In the genomic region with DNA sequence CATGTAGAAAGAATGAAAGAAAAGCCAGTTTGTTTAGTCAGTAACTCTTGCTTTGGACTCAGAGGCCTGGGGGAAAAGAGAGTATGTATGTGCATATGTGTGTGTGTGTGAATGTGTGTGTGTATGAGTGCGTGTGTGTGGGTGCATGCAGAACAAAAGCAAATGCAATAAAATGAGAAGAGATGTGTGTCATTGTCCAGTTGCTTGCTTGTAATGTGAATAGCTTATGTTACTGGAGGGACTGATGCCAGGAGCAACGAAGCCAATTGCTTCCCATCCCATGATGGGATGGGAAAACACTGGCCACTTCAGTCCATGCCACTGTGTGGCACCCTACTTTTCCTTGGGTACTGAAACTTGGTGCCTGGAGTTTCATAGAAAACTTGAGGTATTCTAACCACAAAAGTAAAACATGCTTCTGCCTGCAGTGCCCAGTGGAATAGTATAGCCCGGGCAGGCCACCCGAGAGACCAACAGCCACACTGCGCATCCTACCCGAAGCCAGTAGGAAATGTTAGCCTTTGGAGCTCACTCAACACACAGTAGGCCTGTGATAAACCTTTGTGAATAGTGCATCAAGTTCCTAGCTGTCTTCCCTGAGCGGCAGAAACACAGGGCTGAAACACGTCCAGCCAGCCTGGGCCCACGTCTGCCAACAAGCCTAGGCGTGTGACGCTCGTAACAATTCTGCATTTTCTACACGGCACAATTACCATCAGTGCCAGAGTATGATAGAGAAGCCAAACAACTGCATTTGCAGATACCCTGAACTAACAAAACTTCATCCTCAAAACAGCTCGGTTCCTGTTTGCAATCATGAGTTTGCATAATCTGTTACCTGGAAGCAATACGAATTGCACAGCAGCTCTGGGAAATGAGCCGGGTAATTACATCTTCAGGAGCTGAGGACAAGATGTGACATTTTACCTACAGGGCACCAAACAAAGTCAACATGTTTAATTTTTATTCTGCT, we compare ENCODE assay signal across 15 cellular contexts.
DNase-seq lines count a peak whose midpoint lies in the region; ATAC-seq and TF ChIP-seq lines count a peak whose summit lies in the region.
"Had no signal": no experiment of that assay in that cellular context is flagged by ENCODE, and none has a peak within 500 bp of the region (broad histone marks: within the 10 kb centered on the region; RNA-seq: fewer than 3 reads in every experiment).

No MANE protein-coding gene starts in this region.

- DNase-seq in Ammon's horn (ENCODE audit: low spot score) (peak; percentile 37), NCI-H1105 (lab: John Stamatoyannopoulos, UW) (peak; percentile 47), breast epithelium (ENCODE audit: low spot score in 2 of 2) (peak in 1 of 2 donors; percentile 31), medulla oblongata (ENCODE audit: extremely low spot score) (peak; percentile 51), GOT3 (lab: John Stamatoyannopoulos, UW) (no peak), endodermal cell (no peak)
- DNase-seq in activated CD8-positive, alpha-beta memory T cell treated with anti-CD3 and anti-CD28 coated beads, Interleukin-2, amount 10 ng/mL, durations not matched to agents 7 days and 5 days, result no peak
- DNase-seq: BE2C, EL, midbrain, NCI-H1048 had no signal

- H3K9me3 ChIP-seq in breast epithelium, result no peaks in the 10 kb centered on the region
- H3K9me3 ChIP-seq in endodermal cell (ENCODE audit: control insufficient read depth, low read length), result peaks cover 8% of the 10 kb centered on the region
- H3K9me3 ChIP-seq: BE2C had no signal

- no peaks in the 10 kb centered on the region for H3K27me3 Mint-ChIP-seq in activated CD8-positive, alpha-beta memory T cell treated with anti-CD3 and anti-CD28 coated beads, Interleukin-2, amount 10 ng/mL, durations not matched to agents 7 days and 5 days
- H3K27me3 Mint-ChIP-seq in endodermal cell (ENCODE audit: insufficient read depth), result no peaks in the 10 kb centered on the region
- H3K27me3 Mint-ChIP-seq: activated naive CD4-positive, alpha-beta T cell treated with anti-CD3 and anti-CD28 coated beads, Interleukin-2, amount 50 U/mL, for 24 hours; central memory CD8-positive, alpha-beta T cell had no signal

- H3K9me3 Mint-ChIP-seq in activated CD8-positive, alpha-beta memory T cell treated with anti-CD3 and anti-CD28 coated beads, Interleukin-2, amount 10 ng/mL, durations not matched to agents 7 days and 5 days (ENCODE audit: low read depth), result peaks cover 2% of the 10 kb centered on the region
- H3K9me3 Mint-ChIP-seq in endodermal cell, result peaks cover 17% of the 10 kb centered on the region
- H3K9me3 Mint-ChIP-seq: activated naive CD4-positive, alpha-beta T cell treated with anti-CD3 and anti-CD28 coated beads, Interleukin-2, amount 50 U/mL, for 24 hours; central memory CD8-positive, alpha-beta T cell had no signal

- no peak for TF ChIP-seq POLR2A in breast epithelium (IDR thresholded peaks at IDR 0.05)

- intact Hi-C loops in breast epithelium (cut with DNase I; ENCODE audit: low total_unique reads), result no loop called here

- H3K27ac ChIP-seq in breast epithelium, result peak overlapping the region; percentile 46 to 78
- no peak overlapping the region for H3K27ac ChIP-seq in endodermal cell (ENCODE audit: low read depth, low read length)

- H3K4me3 Mint-ChIP-seq in activated CD8-positive, alpha-beta memory T cell treated with anti-CD3 and anti-CD28 coated beads, Interleukin-2, amount 10 ng/mL, durations not matched to agents 7 days and 5 days, result no peak overlapping the region
- no peak overlapping the region for H3K4me3 Mint-ChIP-seq in endodermal cell
- H3K4me3 Mint-ChIP-seq: activated naive CD4-positive, alpha-beta T cell treated with anti-CD3 and anti-CD28 coated beads, Interleukin-2, amount 50 U/mL, for 24 hours; central memory CD8-positive, alpha-beta T cell; GM23338 had no signal

- no peak overlapping the region for H3K4me3 ChIP-seq in breast epithelium
- H3K4me3 ChIP-seq in endodermal cell (ENCODE audit: low read length), result no peak overlapping the region
- H3K4me3 ChIP-seq: GM23338 had no signal

- ATAC-seq in HG03280 (IDR thresholded peaks at IDR 0.05; ENCODE audit: unreplicated experiment), result no peak
- ATAC-seq in activated CD8-positive, alpha-beta memory T cell treated with anti-CD3 and anti-CD28 coated beads, Interleukin-2, amount 10 ng/mL, durations not matched to agents 7 days and 5 days, result no peak
- ATAC-seq: GM23338 had no signal

- H3K27me3 ChIP-seq in breast epithelium (no peaks in the 10 kb centered on the region), endodermal cell (ENCODE audit: control insufficient read depth, insufficient read depth, low read length, poor library complexity, severe bottlenecking) (no peaks in the 10 kb centered on the region)
- H3K27me3 ChIP-seq: BE2C had no signal

- H3K36me3 Mint-ChIP-seq in activated CD8-positive, alpha-beta memory T cell treated with anti-CD3 and anti-CD28 coated beads, Interleukin-2, amount 10 ng/mL, durations not matched to agents 7 days and 5 days, result peaks cover 20% of the 10 kb centered on the region
- H3K36me3 Mint-ChIP-seq in endodermal cell (ENCODE audit: low read depth), result no peaks in the 10 kb centered on the region
- H3K36me3 Mint-ChIP-seq: activated naive CD4-positive, alpha-beta T cell treated with anti-CD3 and anti-CD28 coated beads, Interleukin-2, amount 50 U/mL, for 24 hours had no signal

- H3K4me1 ChIP-seq in breast epithelium, result no peaks in the 10 kb centered on the region
- H3K4me1 ChIP-seq in endodermal cell (ENCODE audit: control insufficient read depth, insufficient read depth, low read length), result no peaks in the 10 kb centered on the region

- no peak overlapping the region for H3K9ac ChIP-seq in endodermal cell (ENCODE audit: extremely low read depth, low read length, poor library complexity, severe bottlenecking)

- no peak overlapping the region for H3K27ac Mint-ChIP-seq in activated CD8-positive, alpha-beta memory T cell treated with anti-CD3 and anti-CD28 coated beads, Interleukin-2, amount 10 ng/mL, durations not matched to agents 7 days and 5 days
- no peak overlapping the region for H3K27ac Mint-ChIP-seq in endodermal cell
- H3K27ac Mint-ChIP-seq: activated naive CD4-positive, alpha-beta T cell treated with anti-CD3 and anti-CD28 coated beads, Interleukin-2, amount 50 U/mL, for 24 hours; GM23338 had no signal

- CTCF ChIA-PET in activated CD8-positive, alpha-beta memory T cell treated with anti-CD3 and anti-CD28 coated beads, Interleukin-2, amount 10 ng/mL, durations not matched to agents 7 days and 5 days (lab: Charles Lee), result no interaction called here

- no peaks in the 10 kb centered on the region for H3K36me3 ChIP-seq in breast epithelium
- no peaks in the 10 kb centered on the region for H3K36me3 ChIP-seq in endodermal cell (ENCODE audit: control insufficient read depth, insufficient read depth, low read length)
- H3K36me3 ChIP-seq: BE2C had no signal

- TF ChIP-seq CTCF in breast epithelium (IDR thresholded peaks at IDR 0.05), result no peak
- no peak for TF ChIP-seq CTCF in endodermal cell (conservative IDR thresholded peaks at IDR 0.05)

- WGBS in endodermal cell (ENCODE audit: insufficient coverage in 1 of 2, insufficient read length in 1 of 2), 2 experiments, result 92 to 96% methylated on average over 16 of the region's 16 CpGs

- peaks cover 11% of the 10 kb centered on the region for H3K4me1 Mint-ChIP-seq in activated CD8-positive, alpha-beta memory T cell treated with anti-CD3 and anti-CD28 coated beads, Interleukin-2, amount 10 ng/mL, durations not matched to agents 7 days and 5 days
- peaks cover 8% of the 10 kb centered on the region for H3K4me1 Mint-ChIP-seq in endodermal cell
- H3K4me1 Mint-ChIP-seq: activated naive CD4-positive, alpha-beta T cell treated with anti-CD3 and anti-CD28 coated beads, Interleukin-2, amount 50 U/mL, for 24 hours; central memory CD8-positive, alpha-beta T cell had no signal

Comparison
In these comparisons a context has a peak if more than half of its experiments do, and no peak if none do; other contexts are left out.
1. DNase-seq: peak in Ammon's horn (single experiment), NCI-H1105 (single experiment) and medulla oblongata (single experiment); none in GOT3 (single experiment), activated CD8-positive, alpha-beta memory T cell treated with anti-CD3 and anti-CD28 coated beads, Interleukin-2, amount 10 ng/mL, durations not matched to agents 7 days and 5 days (single experiment) and endodermal cell (single experiment).